ENCODE assay signal across 12 cellular contexts in the genomic region with DNA sequence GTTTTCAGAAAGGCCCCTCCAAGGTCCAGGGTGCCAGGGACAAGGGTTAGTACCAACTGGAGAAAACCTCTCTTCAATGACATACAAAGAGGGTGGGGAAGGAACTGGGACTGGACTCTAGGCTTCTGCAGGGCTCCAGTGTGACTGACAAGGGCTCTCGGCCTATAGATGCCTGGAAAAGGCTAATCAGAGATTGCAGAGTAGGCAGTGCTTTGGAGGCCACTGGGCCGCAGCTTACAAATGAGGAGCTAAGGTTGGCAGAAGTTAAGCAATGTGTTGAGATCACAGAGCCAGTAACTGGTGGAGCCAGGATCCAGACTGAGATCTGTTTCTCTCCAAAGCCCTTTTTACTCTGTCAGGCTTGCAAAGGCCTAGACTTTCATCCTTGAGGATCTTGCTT. TPM values are rescaled to one million over a fixed set of nuclear protein-coding genes. Genes with fewer than 3 reads are reported as not detected.
DNase-seq lines count a peak whose midpoint lies in the region; ATAC-seq and TF ChIP-seq lines count a peak whose summit lies in the region.
"Had no signal": no experiment of that assay in that cellular context is flagged by ENCODE, and none has a peak within 500 bp of the region (broad histone marks: within the 10 kb centered on the region; RNA-seq: fewer than 3 reads in every experiment).

No MANE protein-coding gene starts in this region.

- no peaks in the 10 kb centered on the region for H3K36me3 Mint-ChIP-seq in T-cell
- H3K36me3 Mint-ChIP-seq in activated naive CD8-positive, alpha-beta T cell treated with anti-CD3 and anti-CD28 coated beads for 36 hours, result no peaks in the 10 kb centered on the region
- H3K36me3 Mint-ChIP-seq: activated naive CD8-positive, alpha-beta T cell treated with anti-CD3 and anti-CD28 coated beads, Interleukin-2, amount 10 ng/mL, durations not matched to agents 7 days and 5 days had no signal

- H3K4me1 Mint-ChIP-seq in T-cell, result peaks cover 79 to 93% (median 86%) of the 10 kb centered on the region in 3 donors
- peaks cover 39% of the 10 kb centered on the region for H3K4me1 Mint-ChIP-seq in activated naive CD8-positive, alpha-beta T cell treated with anti-CD3 and anti-CD28 coated beads for 36 hours

- no peak overlapping the region for H3K4me3 ChIP-seq in trophoblast cell (ENCODE audit: low read depth, low read length)

- no peak overlapping the region for H2AFZ ChIP-seq in trophoblast cell (ENCODE audit: insufficient read depth, low read length, poor library complexity)

- no peak overlapping the region for H2BK120ac ChIP-seq in trophoblast cell (ENCODE audit: insufficient read depth, low read length, poor library complexity)

- no peaks in the 10 kb centered on the region for H3K36me3 ChIP-seq in trophoblast cell (ENCODE audit: control insufficient read depth in 1 of 2, insufficient read depth in 2 of 2, low read length in 2 of 2)

- H3K79me2 ChIP-seq in trophoblast cell (ENCODE audit: control insufficient read depth, insufficient read depth, low read length, poor library complexity), result no peaks in the 10 kb centered on the region

- WGBS in trophoblast cell (ENCODE audit: extremely low coverage, insufficient coverage, insufficient read length), result no CpG with 5 or more reads among the region's 2 CpGs

- H3K4me2 ChIP-seq in trophoblast cell (ENCODE audit: low read length), result no peak overlapping the region

- peaks cover 32 to 39% of the 10 kb centered on the region in 2 experiments for H3K4me1 ChIP-seq in trophoblast cell (ENCODE audit: control insufficient read depth in 1 of 2, insufficient read depth in 2 of 2, low read length in 2 of 2)

- H3K27ac ChIP-seq in trophoblast cell (ENCODE audit: low read depth, low read length), result no peak overlapping the region
- H3K27ac ChIP-seq: epithelial cell of prostate had no signal

- no peaks in the 10 kb centered on the region for H3K27me3 ChIP-seq in trophoblast cell (ENCODE audit: insufficient read depth, low read length)

- DNase-seq in HEK293T (ENCODE audit: extremely low spot score), result no peak
- no peak for DNase-seq in T-cell
- DNase-seq in left cardiac atrium, result no peak
- DNase-seq in trophoblast cell, result peak in 1 of 2 donors; percentile 46
- no peak for DNase-seq in activated naive CD8-positive, alpha-beta T cell treated with anti-CD3 and anti-CD28 coated beads for 36 hours
- no peak for DNase-seq in stimulated activated CD4-positive, alpha-beta T cell treated with anti-CD3 and anti-CD28 coated beads, Interleukin-4, amount 100 ng/mL, for 1 hour
- DNase-seq: activated naive CD8-positive, alpha-beta T cell treated with anti-CD3 and anti-CD28 coated beads, Interleukin-2, amount 10 ng/mL, durations not matched to agents 7 days and 5 days; kidney glomerular epithelial cell; NCI-H510A treated with DMSO at 0.1 percent for 48 hours had no signal

- no peaks in the 10 kb centered on the region for H3K9me3 ChIP-seq in trophoblast cell (ENCODE audit: insufficient read depth, low read depth, low read length)

- H3K4me3 Mint-ChIP-seq in T-cell, result no peak overlapping the region
- H3K4me3 Mint-ChIP-seq in activated naive CD8-positive, alpha-beta T cell treated with anti-CD3 and anti-CD28 coated beads for 36 hours, result no peak overlapping the region
- H3K4me3 Mint-ChIP-seq: activated naive CD8-positive, alpha-beta T cell treated with anti-CD3 and anti-CD28 coated beads, Interleukin-2, amount 10 ng/mL, durations not matched to agents 7 days and 5 days had no signal

- no peaks in the 10 kb centered on the region for H3K9me3 Mint-ChIP-seq in T-cell
- H3K9me3 Mint-ChIP-seq in activated naive CD8-positive, alpha-beta T cell treated with anti-CD3 and anti-CD28 coated beads for 36 hours, result no peaks in the 10 kb centered on the region
- H3K9me3 Mint-ChIP-seq: activated naive CD8-positive, alpha-beta T cell treated with anti-CD3 and anti-CD28 coated beads, Interleukin-2, amount 10 ng/mL, durations not matched to agents 7 days and 5 days had no signal

- H3K9ac ChIP-seq in trophoblast cell (ENCODE audit: low read length), result no peak overlapping the region

- no peaks in the 10 kb centered on the region for H3K27me3 Mint-ChIP-seq in T-cell
- H3K27me3 Mint-ChIP-seq in activated naive CD8-positive, alpha-beta T cell treated with anti-CD3 and anti-CD28 coated beads for 36 hours, result no peaks in the 10 kb centered on the region

- H2BK5ac ChIP-seq in trophoblast cell (ENCODE audit: low read depth, low read length, poor library complexity), result no peak overlapping the region

- ATAC-seq in T-cell (replicated peaks in 1 of 4) (no peak), left cardiac atrium (peak; percentile 62 to 85), HG02981 (IDR thresholded peaks at IDR 0.05; ENCODE audit: unreplicated experiment) (no peak), HG03175 (IDR thresholded peaks at IDR 0.05; ENCODE audit: unreplicated experiment) (no peak)

- H3K4ac ChIP-seq in trophoblast cell (ENCODE audit: low read depth, low read length), result no peak overlapping the region

- peak overlapping the region; percentile 71 to 88 for H3K27ac Mint-ChIP-seq in T-cell
- no peak overlapping the region for H3K27ac Mint-ChIP-seq in activated naive CD8-positive, alpha-beta T cell treated with anti-CD3 and anti-CD28 coated beads for 36 hours
- H3K27ac Mint-ChIP-seq: activated naive CD8-positive, alpha-beta T cell treated with anti-CD3 and anti-CD28 coated beads, Interleukin-2, amount 10 ng/mL, durations not matched to agents 7 days and 5 days had no signal

- peak overlapping the region; percentile 10 for H4K91ac ChIP-seq in trophoblast cell (ENCODE audit: low read depth, low read length)

- no peak overlapping the region for H3K14ac ChIP-seq in trophoblast cell (ENCODE audit: low read length)

- peaks cover 20% of the 10 kb centered on the region for H3K79me1 ChIP-seq in trophoblast cell (ENCODE audit: low read length)

- CTCF ChIA-PET in HEK293T (lab: Yijun Ruan, JAX), result no interaction called here
- CTCF ChIA-PET in T-cell (lab: Charles Lee), result no interaction called here

- no peak overlapping the region for H4K12ac ChIP-seq in trophoblast cell (ENCODE audit: low read depth, low read length)

- POLR2A ChIA-PET in HEK293T (lab: Yijun Ruan, JAX), result interaction anchor here (3.5 kb wide), 1 partner anchor 96 kb away, joined by 11 read pairs; no protein-coding TSS in a partner anchor
- POLR2A ChIA-PET in T-cell (lab: Charles Lee), result interaction anchor here in 1 of 2 donors (1.2 kb wide), 1 partner anchor 9 kb away, joined by 3 read pairs; no protein-coding TSS in a partner anchor

- no peak overlapping the region for H2AK5ac ChIP-seq in trophoblast cell (ENCODE audit: low read length)

- H3K23ac ChIP-seq in trophoblast cell (ENCODE audit: low read length), result no peak overlapping the region

- no peak overlapping the region for H2BK12ac ChIP-seq in trophoblast cell (ENCODE audit: low read length)

- H3K18ac ChIP-seq in trophoblast cell (ENCODE audit: low read length), result no peak overlapping the region

- no peak overlapping the region for H4K8ac ChIP-seq in trophoblast cell (ENCODE audit: low read depth, low read length)

- intact Hi-C loops in left cardiac atrium (cut with DNase I), result loop anchor here in 1 of 2 donors (10.0 kb wide), 1 partner anchor 225 kb away; no protein-coding TSS in a partner anchor

TF ChIP-seq in HEK293T, 16 proteins besides CTCF, POLR2A, EP300 and RAD21:
- TF ChIP-seq ELF4 (IDR thresholded peaks at IDR 0.05), result no peak
- TF ChIP-seq, protein P1, sequence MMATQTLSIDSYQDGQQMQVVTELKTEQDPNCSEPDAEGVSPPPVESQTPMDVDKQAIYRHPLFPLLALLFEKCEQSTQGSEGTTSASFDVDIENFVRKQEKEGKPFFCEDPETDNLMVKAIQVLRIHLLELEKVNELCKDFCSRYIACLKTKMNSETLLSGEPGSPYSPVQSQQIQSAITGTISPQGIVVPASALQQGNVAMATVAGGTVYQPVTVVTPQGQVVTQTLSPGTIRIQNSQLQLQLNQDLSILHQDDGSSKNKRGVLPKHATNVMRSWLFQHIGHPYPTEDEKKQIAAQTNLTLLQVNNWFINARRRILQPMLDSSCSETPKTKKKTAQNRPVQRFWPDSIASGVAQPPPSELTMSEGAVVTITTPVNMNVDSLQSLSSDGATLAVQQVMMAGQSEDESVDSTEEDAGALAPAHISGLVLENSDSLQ (IDR thresholded peaks at IDR 0.05), result 0 out of 2 replicates have a peak, but pooled peaks have one; percentile 43

RNA-seq across cellular contexts. Expression of a gene that starts 7.4 kb away (rescaled TPM):
- 100 to 1,000 TPM; 235 to 318 (median 251) TPM for total RNA-seq in T-cell
- total RNA-seq in left cardiac atrium, result 10 to 100 TPM; 80.2 to 91.8 TPM
- polyA plus RNA-seq in trophoblast cell (2013), result 79.6 and 80.8 TPM in 2 replicates
- total RNA-seq in activated naive CD8-positive, alpha-beta T cell treated with anti-CD3 and anti-CD28 coated beads for 36 hours, result 100 to 1,000 TPM in 1 of 2 experiments, 10 to 100 TPM in 1; 100.0 to 101 TPM

RNA-seq across cellular contexts. Expression of a gene that starts 41.7 kb away (rescaled TPM):
- 1 to 10 TPM; 5.8 to 8.6 (median 8.3) TPM for total RNA-seq in T-cell
- 10 to 100 TPM; 11.0 to 15.2 TPM for total RNA-seq in left cardiac atrium
- polyA plus RNA-seq in trophoblast cell (2013), result 2,817 and 2,859 TPM in 2 replicates
- total RNA-seq in activated naive CD8-positive, alpha-beta T cell treated with anti-CD3 and anti-CD28 coated beads for 36 hours, result 1 to 10 TPM; 3.4 to 3.6 TPM

RNA-seq across cellular contexts. Expression of a gene that starts 51.8 kb away (rescaled TPM):
- 1 to 10 TPM in 2 of 5 donors, under 1 TPM in 2, not detected in 1; 0.18 to 3.9 (median 1.5) TPM for total RNA-seq in T-cell
- total RNA-seq in left cardiac atrium, result under 1 TPM in 1 of 2 donors, not detected in 1; 0.21 TPM
- 0.40 and 0.57 TPM in 2 replicates for polyA plus RNA-seq in trophoblast cell (2013)
- under 1 TPM in 1 of 2 experiments, not detected in 1; 0.14 TPM for total RNA-seq in activated naive CD8-positive, alpha-beta T cell treated with anti-CD3 and anti-CD28 coated beads for 36 hours

Comparison
In these comparisons a context has a peak if more than half of its experiments do, and no peak if none do; other contexts are left out.
1. ATAC-seq: peak in left cardiac atrium (2 of 2); none in T-cell (0 of 4), HG02981 (single experiment) and HG03175 (single experiment).